In the genomic region with DNA sequence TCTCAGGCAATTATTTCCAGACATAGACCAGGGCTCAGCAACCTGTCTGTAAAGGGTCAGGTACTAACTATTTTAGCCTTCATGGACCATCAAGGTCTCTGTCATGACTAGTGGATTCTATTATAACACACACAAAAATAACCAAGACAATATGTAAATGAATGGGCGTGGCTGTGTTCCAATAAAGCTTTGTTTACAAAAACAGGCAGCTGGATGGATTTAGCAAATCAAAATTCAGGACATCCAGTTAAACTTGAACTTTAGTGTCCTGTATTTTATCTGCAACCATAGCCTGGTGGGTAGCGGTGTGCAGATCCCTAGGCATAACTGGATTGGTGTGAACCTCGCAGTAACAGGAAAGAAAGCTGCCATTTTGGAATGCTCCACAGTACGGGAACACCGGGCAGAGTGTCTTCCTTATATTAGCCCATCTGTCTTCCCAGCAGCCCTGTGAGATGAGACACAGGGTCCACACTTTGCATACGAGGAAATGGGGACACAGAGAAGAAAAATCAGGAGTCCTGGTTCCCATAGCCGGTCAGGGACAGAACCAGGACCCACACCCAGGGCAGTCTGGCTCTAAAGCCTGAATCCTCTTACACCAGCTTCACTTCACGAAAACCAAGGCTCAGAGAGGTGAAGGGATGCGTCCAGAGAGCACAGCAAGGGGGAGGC, we compare ENCODE assay signal across 26 cellular contexts. TPM values are rescaled to one million over a fixed set of nuclear protein-coding genes. Genes with fewer than 3 reads are reported as not detected.
"Had no signal": no experiment of that assay in that cellular context is flagged by ENCODE, and none has a peak within 500 bp of the region (broad histone marks: within the 10 kb centered on the region; RNA-seq: fewer than 3 reads in every experiment).

No MANE protein-coding gene starts in this region.

- DNase-seq: activated CD4-positive, alpha-beta T cell treated with anti-CD3 and anti-CD28 coated beads, Interleukin-2, amount 10 ng/mL, durations not matched to agents 24 days and 14 days; activated CD8-positive, alpha-beta T cell treated with anti-CD3 and anti-CD28 coated beads for 36 hours; activated naive CD4-positive, alpha-beta T cell treated with anti-CD3 and anti-CD28 coated beads for 36 hours; activated T-cell treated with anti-CD3 and anti-CD28 coated beads, Interleukin-2, amount 50 U/mL, for 24 hours; adrenal gland; cerebellar nuclear complex; cortex of kidney; effector CD4-positive, alpha-beta T cell; left lung; mucosa of descending colon; naive thymus-derived CD8-positive, alpha-beta T cell; pancreas; stimulated activated CD4-positive, alpha-beta T cell treated with anti-CD3 and anti-CD28 coated beads, Interleukin-4, amount 100 ng/mL, for 1 hour; stimulated activated naive CD8-positive, alpha-beta T cell treated with anti-CD3 and anti-CD28 coated beads, Interleukin-15, amount 100 ng/mL, for 72 hours; T-helper 9 cell had no signal

- H3K9me3 ChIP-seq: adrenal gland, left lung, mucosa of descending colon, neutrophil, pancreas, suprapubic skin had no signal

- H3K4me2 ChIP-seq: smooth muscle cell had no signal

- H3K27me3 ChIP-seq: adrenal gland, pancreas had no signal

- H3K4me3 ChIP-seq: adrenal gland, left lung, mucosa of descending colon, pancreas, smooth muscle cell, suprapubic skin had no signal

- ATAC-seq: activated CD8-positive, alpha-beta T cell treated with anti-CD3 and anti-CD28 coated beads for 36 hours; left lung; mucosa of descending colon; naive thymus-derived CD8-positive, alpha-beta T cell; pancreas; sciatic nerve; stimulated activated naive CD8-positive, alpha-beta T cell treated with anti-CD3 and anti-CD28 coated beads, Interleukin-15, amount 100 ng/mL, for 72 hours had no signal

- H3K27ac Mint-ChIP-seq: activated CD4-positive, alpha-beta T cell treated with anti-CD3 and anti-CD28 coated beads, Interleukin-2, amount 10 ng/mL, durations not matched to agents 24 days and 14 days; activated CD8-positive, alpha-beta T cell treated with anti-CD3 and anti-CD28 coated beads for 36 hours; activated naive CD4-positive, alpha-beta T cell treated with anti-CD3 and anti-CD28 coated beads for 36 hours; activated T-cell treated with anti-CD3 and anti-CD28 coated beads, Interleukin-2, amount 50 U/mL, for 24 hours; stimulated activated naive CD8-positive, alpha-beta T cell treated with anti-CD3 and anti-CD28 coated beads, Interleukin-15, amount 100 ng/mL, for 72 hours; type B pancreatic cell had no signal

- H3K36me3 Mint-ChIP-seq: naive thymus-derived CD8-positive, alpha-beta T cell; type B pancreatic cell had no signal

- H3K27me3 Mint-ChIP-seq: activated CD4-positive, alpha-beta T cell treated with anti-CD3 and anti-CD28 coated beads, Interleukin-2, amount 10 ng/mL, durations not matched to agents 24 days and 14 days; activated CD8-positive, alpha-beta T cell treated with anti-CD3 and anti-CD28 coated beads for 36 hours; activated T-cell treated with anti-CD3 and anti-CD28 coated beads, Interleukin-2, amount 50 U/mL, for 24 hours; naive thymus-derived CD8-positive, alpha-beta T cell; stimulated activated naive CD8-positive, alpha-beta T cell treated with anti-CD3 and anti-CD28 coated beads, Interleukin-15, amount 100 ng/mL, for 72 hours had no signal

- H3K36me3 ChIP-seq: adrenal gland, left lung, neutrophil, pancreas, suprapubic skin had no signal

- H3K27ac ChIP-seq: adrenal gland, left lung, neutrophil, pancreas, suprapubic skin had no signal

- H3K4me3 Mint-ChIP-seq: activated CD4-positive, alpha-beta T cell treated with anti-CD3 and anti-CD28 coated beads, Interleukin-2, amount 10 ng/mL, durations not matched to agents 24 days and 14 days; activated CD8-positive, alpha-beta T cell treated with anti-CD3 and anti-CD28 coated beads for 36 hours; activated naive CD4-positive, alpha-beta T cell treated with anti-CD3 and anti-CD28 coated beads for 36 hours; activated T-cell treated with anti-CD3 and anti-CD28 coated beads, Interleukin-2, amount 50 U/mL, for 24 hours; naive thymus-derived CD8-positive, alpha-beta T cell; stimulated activated naive CD8-positive, alpha-beta T cell treated with anti-CD3 and anti-CD28 coated beads, Interleukin-15, amount 100 ng/mL, for 72 hours; type B pancreatic cell had no signal

RNA-seq across cellular contexts. Expression of a gene that starts 15.6 kb away (rescaled TPM):
- total RNA-seq: frontal cortex; naive thymus-derived CD8-positive, alpha-beta T cell had no signal
- polyA plus RNA-seq: naive thymus-derived CD8-positive, alpha-beta T cell had no signal

RNA-seq across cellular contexts. Expression of a gene that starts 35.7 kb away (rescaled TPM):
- total RNA-seq: astrocyte, bronchial epithelial cell, kidney epithelial cell, lung microvascular endothelial cell, pulmonary artery endothelial cell had no signal
